Comparison of ENCODE assay signal across 13 cellular contexts in genomic region chr15:82159922-82160321, GRCh38.
A peak's percentile ranks its signal among the peaks of the same experiment; 100 is the strongest.
DNase-seq lines count a peak whose midpoint lies in the region; ATAC-seq, FAIRE-seq and TF ChIP-seq lines count a peak whose summit lies in the region.
"Had no signal": no experiment of that assay in that cellular context is flagged by ENCODE, and none has a peak within 500 bp of the region (broad histone marks: within the 10 kb centered on the region; RNA-seq: fewer than 3 reads in every experiment).

No MANE protein-coding gene starts in this region.

- ATAC-seq in K562 (no peak), HG03108 (IDR thresholded peaks at IDR 0.05; ENCODE audit: unreplicated experiment) (no peak)
- no peak for ATAC-seq in stimulated activated memory B cell treated with anti-CD40 and anti-IgM and Interleukin-4, amounts not matched to agents 10 μg/mL and 1 μg/mL and 100 μg/mL, for 72 hours
- no peak for ATAC-seq in activated naive CD4-positive, alpha-beta T cell treated with anti-CD3 and anti-CD28 coated beads, Interleukin-2, amount 50 U/mL, for 72 hours

- WGBS in K562 (ENCODE audit: insufficient coverage, low coverage, missing lambda C conversion rate), result 76% methylated on average over 2 of the region's 2 CpGs

- H3K36me3 ChIP-seq in breast epithelium (no peaks in the 10 kb centered on the region), K562 (ENCODE audit: control insufficient read depth, insufficient read depth, low read length) (peaks cover 30% of the 10 kb centered on the region)

- no peaks in the 10 kb centered on the region for H3K9me3 ChIP-seq in breast epithelium
- H3K9me3 ChIP-seq in K562 (replicated peaks; ENCODE audit: control insufficient read depth, insufficient read depth, low read depth, low read length), result no peaks in the 10 kb centered on the region

- no peak overlapping the region for H3K4me3 ChIP-seq in breast epithelium
- no peak overlapping the region for H3K4me3 ChIP-seq in K562

- H3K4me1 ChIP-seq in breast epithelium (no peaks in the 10 kb centered on the region), K562 (replicated peaks in 1 of 2; ENCODE audit: control insufficient read depth in 2 of 2, insufficient read depth in 2 of 2, low read length in 2 of 2) (no peaks in the 10 kb centered on the region)

- no peak for TF ChIP-seq POLR2A in breast epithelium (IDR thresholded peaks at IDR 0.05)
- TF ChIP-seq POLR2A in K562 (conservative IDR thresholded peaks at IDR 0.05), result no peak

- intact Hi-C loops in MCF 10A (cut with micrococcal nuclease) (loop anchor here (1.0 kb wide), 1 partner anchor 13 kb away; no protein-coding TSS in a partner anchor), breast epithelium (cut with DNase I; ENCODE audit: low total_unique reads) (no loop called here), K562 (cut with micrococcal nuclease) (no loop called here)

- no peak overlapping the region for H3K9ac ChIP-seq in K562 (ENCODE audit: insufficient read depth in 1 of 2, low read depth in 2 of 2, low read length in 2 of 2)
- H3K9ac ChIP-seq: KMS-11 had no signal

- TF ChIP-seq EP300 in K562 (IDR thresholded peaks at IDR 0.05; ENCODE audit: low read length), result no peak

- H3K36me3 Mint-ChIP-seq in MCF 10A (ENCODE audit: insufficient read depth, unreplicated experiment), result peaks cover 26% of the 10 kb centered on the region
- peaks cover 48% of the 10 kb centered on the region for H3K36me3 Mint-ChIP-seq in stimulated activated memory B cell treated with anti-CD40 and anti-IgM and Interleukin-4, amounts not matched to agents 10 μg/mL and 1 μg/mL and 100 μg/mL, for 72 hours
- peaks cover 6 to 20% of the 10 kb centered on the region in 2 donors for H3K36me3 Mint-ChIP-seq in activated naive CD4-positive, alpha-beta T cell treated with anti-CD3 and anti-CD28 coated beads, Interleukin-2, amount 50 U/mL, for 72 hours

- H3K4me1 Mint-ChIP-seq in MCF 10A (ENCODE audit: insufficient read depth, unreplicated experiment), result no peaks in the 10 kb centered on the region
- no peaks in the 10 kb centered on the region for H3K4me1 Mint-ChIP-seq in stimulated activated memory B cell treated with anti-CD40 and anti-IgM and Interleukin-4, amounts not matched to agents 10 μg/mL and 1 μg/mL and 100 μg/mL, for 72 hours
- H3K4me1 Mint-ChIP-seq: nephron had no signal

- H3K4me3 Mint-ChIP-seq in MCF 10A (ENCODE audit: unreplicated experiment), result no peak overlapping the region
- H3K4me3 Mint-ChIP-seq in stimulated activated memory B cell treated with anti-CD40 and anti-IgM and Interleukin-4, amounts not matched to agents 10 μg/mL and 1 μg/mL and 100 μg/mL, for 72 hours, result no peak overlapping the region
- H3K4me3 Mint-ChIP-seq: nephron had no signal

- peak; percentile 94 for DNase-seq in MCF 10A (ENCODE audit: unreplicated experiment)
- no peak for DNase-seq in breast epithelium (ENCODE audit: low spot score in 2 of 2)
- DNase-seq in K562 (ENCODE audit: extremely low read depth in 1 of 4, low spot score in 3 of 4), result no peak
- peak; percentile 12 for DNase-seq in iPS DF 19.7 (ENCODE audit: low read depth, low spot score)
- no peak for DNase-seq in stimulated activated CD4-positive, alpha-beta T cell treated with anti-CD3 and anti-CD28 coated beads, Interleukin-4, amount 100 ng/mL, for 24 hours
- DNase-seq in activated naive CD4-positive, alpha-beta T cell treated with anti-CD3 and anti-CD28 coated beads, Interleukin-2, amount 50 U/mL, for 72 hours (ENCODE audit: low spot score in 2 of 2), result no peak
- DNase-seq: head of caudate nucleus, NCI-H446 treated with DMSO at 0.1 percent for 48 hours had no signal

- H3K27me3 ChIP-seq in breast epithelium (no peaks in the 10 kb centered on the region), K562 (ENCODE audit: control insufficient read depth in 2 of 2, insufficient read depth in 2 of 2, low read length in 2 of 2) (no peaks in the 10 kb centered on the region)

- TF ChIP-seq CTCF in MCF 10A (IDR thresholded peaks at IDR 0.05; ENCODE audit: unreplicated experiment) (no peak), breast epithelium (IDR thresholded peaks at IDR 0.05) (no peak), K562 (IDR thresholded peaks at IDR 0.05 in 2 of 3, conservative IDR thresholded peaks at IDR 0.05 in 1 of 3; ENCODE audit: insufficient read depth in 2 of 3, low read depth in 1 of 3, low read length in 3 of 3) (no peak)

- H3K27ac ChIP-seq in breast epithelium (no peak overlapping the region), K562 (ENCODE audit: extremely low read depth, low read depth, low read length) (no peak overlapping the region)
- H3K27ac ChIP-seq: 22Rv1, KMS-11 had no signal

- POLR2A ChIA-PET in MCF 10A (lab: Yijun Ruan, JAX) (interaction anchor here (0.5 to 4.1 kb wide), 6 partner anchors 10 to 220 kb away, joined by 3 to 27 read pairs (median 4); partner anchors contain the start of genes EFL1 and SAXO2), K562 (lab: Yijun Ruan, JAX) (no interaction called here)

- FAIRE-seq in K562 (lab: Jason Lieb, UNC), result peak; percentile 51

- no peak overlapping the region for H2AFZ ChIP-seq in K562 (ENCODE audit: low read depth, low read length)

- H3K27me3 Mint-ChIP-seq in MCF 10A (ENCODE audit: insufficient read depth, unreplicated experiment), result no peaks in the 10 kb centered on the region
- no peaks in the 10 kb centered on the region for H3K27me3 Mint-ChIP-seq in stimulated activated memory B cell treated with anti-CD40 and anti-IgM and Interleukin-4, amounts not matched to agents 10 μg/mL and 1 μg/mL and 100 μg/mL, for 72 hours

- BruUV-seq in MCF 10A (replicated peaks; lab: Mats Ljungman, UMichigan) (no TSS peak), K562 (replicated peaks; lab: Mats Ljungman, UMichigan) (no TSS peak)

- TF ChIP-seq RAD21 in K562 (CRISPR knock-in tag; conservative IDR thresholded peaks at IDR 0.05 in 1 of 2, IDR thresholded peaks at IDR 0.05 in 1 of 2), result no peak

- CTCF ChIA-PET in MCF 10A (lab: Yijun Ruan, JAX) (no interaction called here), K562 (lab: Yijun Ruan, JAX; ENCODE audit: low intra/inter-chr PET ratio) (no interaction called here)

- no peaks in the 10 kb centered on the region for H3K9me1 ChIP-seq in K562 (ENCODE audit: control insufficient read depth, insufficient read depth, low read length)

- no peaks in the 10 kb centered on the region for H3K9me3 Mint-ChIP-seq in MCF 10A (ENCODE audit: unreplicated experiment)
- no peaks in the 10 kb centered on the region for H3K9me3 Mint-ChIP-seq in stimulated activated memory B cell treated with anti-CD40 and anti-IgM and Interleukin-4, amounts not matched to agents 10 μg/mL and 1 μg/mL and 100 μg/mL, for 72 hours
- no peaks in the 10 kb centered on the region for H3K9me3 Mint-ChIP-seq in activated naive CD4-positive, alpha-beta T cell treated with anti-CD3 and anti-CD28 coated beads, Interleukin-2, amount 50 U/mL, for 72 hours

- in situ Hi-C loops in K562 (cut with MboI), result no loop called here

- H3K4me2 ChIP-seq in K562 (ENCODE audit: insufficient read depth, low read length), result no peak overlapping the region
- H3K4me2 ChIP-seq: KMS-11 had no signal

- no peaks in the 10 kb centered on the region for H4K20me1 ChIP-seq in K562 (replicated peaks; ENCODE audit: control insufficient read depth, insufficient read depth, low read length)

- no peaks in the 10 kb centered on the region for H3K79me2 ChIP-seq in K562 (ENCODE audit: control insufficient read depth, insufficient read depth, low read length)

- H3K27ac Mint-ChIP-seq in MCF 10A (ENCODE audit: low read depth, unreplicated experiment), result peak overlapping the region; percentile 82
- no peak overlapping the region for H3K27ac Mint-ChIP-seq in stimulated activated memory B cell treated with anti-CD40 and anti-IgM and Interleukin-4, amounts not matched to agents 10 μg/mL and 1 μg/mL and 100 μg/mL, for 72 hours
- no peak overlapping the region for H3K27ac Mint-ChIP-seq in activated naive CD4-positive, alpha-beta T cell treated with anti-CD3 and anti-CD28 coated beads, Interleukin-2, amount 50 U/mL, for 72 hours
- H3K27ac Mint-ChIP-seq: nephron had no signal

TF ChIP-seq in K562, 482 proteins besides CTCF, POLR2A, EP300 and RAD21:
- no peak for TF ChIP-seq PURB (CRISPR knock-in tag; IDR thresholded peaks at IDR 0.05; ENCODE audit: low read depth)
- TF ChIP-seq NONO (IDR thresholded peaks at IDR 0.05; ENCODE audit: low read depth in 2 of 2, low read length in 1 of 2), result no peak
- TF ChIP-seq ZNF589 (CRISPR knock-in tag; IDR thresholded peaks at IDR 0.05; ENCODE audit: low read depth), result no peak
- no peak for TF ChIP-seq FOXP4 (CRISPR knock-in tag; IDR thresholded peaks at IDR 0.05; ENCODE audit: borderline replicate concordance)
TF ChIP-seq in K562: peak in this region for 0.

Comparison
In these comparisons a context has a peak if more than half of its experiments do, and no peak if none do; other contexts are left out.
1. DNase-seq: peak in MCF 10A (single experiment) and iPS DF 19.7 (single experiment); none in breast epithelium (0 of 2), K562 (0 of 4), stimulated activated CD4-positive, alpha-beta T cell treated with anti-CD3 and anti-CD28 coated beads, Interleukin-4, amount 100 ng/mL, for 24 hours (single experiment) and activated naive CD4-positive, alpha-beta T cell treated with anti-CD3 and anti-CD28 coated beads, Interleukin-2, amount 50 U/mL, for 72 hours (0 of 2).